In the genomic region with DNA sequence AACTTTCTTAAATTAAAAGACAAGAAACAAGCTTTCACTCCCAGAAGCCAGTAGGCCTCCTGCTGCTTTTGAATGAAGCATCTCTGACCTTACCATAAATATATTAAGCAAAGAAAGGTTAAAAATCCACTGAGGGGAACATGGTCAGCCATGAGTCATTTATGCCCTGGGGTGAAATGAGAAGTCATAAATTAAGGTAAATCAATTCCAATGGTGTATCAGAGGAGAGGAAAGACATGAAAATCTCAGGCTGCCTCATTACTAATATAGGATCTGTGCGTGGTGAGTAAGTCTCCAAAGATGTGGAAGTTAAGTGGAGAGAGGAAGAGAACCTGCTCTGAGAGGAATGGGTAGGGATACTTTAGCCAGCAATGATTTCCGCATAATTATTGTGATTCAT, we compare ENCODE assay signal across 19 cellular contexts.
DNase-seq lines count a peak whose midpoint lies in the region; TF ChIP-seq lines count a peak whose summit lies in the region.
"Had no signal": no experiment of that assay in that cellular context is flagged by ENCODE, and none has a peak within 500 bp of the region (broad histone marks: within the 10 kb centered on the region; RNA-seq: fewer than 3 reads in every experiment).

No MANE protein-coding gene starts in this region.

- H3K4me1 ChIP-seq in breast epithelium (no peaks in the 10 kb centered on the region), hepatocyte (ENCODE audit: insufficient read depth) (no peaks in the 10 kb centered on the region)
- H3K4me1 ChIP-seq: pancreas, upper lobe of left lung had no signal

- no peaks in the 10 kb centered on the region for H3K79me2 ChIP-seq in hepatocyte

- TF ChIP-seq CTCF in MCF 10A (IDR thresholded peaks at IDR 0.05; ENCODE audit: unreplicated experiment) (no peak), breast epithelium (IDR thresholded peaks at IDR 0.05) (no peak), RWPE1 (conservative IDR thresholded peaks at IDR 0.05; ENCODE audit: low read depth) (no peak), epithelial cell of proximal tubule (conservative IDR thresholded peaks at IDR 0.05; ENCODE audit: low read depth, low read length) (no peak), hepatocyte (IDR thresholded peaks at IDR 0.05; ENCODE audit: poor library complexity) (no peak)

- CTCF ChIA-PET in MCF 10A (lab: Yijun Ruan, JAX) = interaction anchor here (0.6 kb wide), 1 partner anchor 13 kb away, joined by 3 read pairs; no protein-coding TSS in a partner anchor
- CTCF ChIA-PET in RWPE1 (lab: Yijun Ruan, JAX) = no interaction called here

- H3K27ac ChIP-seq in breast epithelium = no peak overlapping the region
- no peak overlapping the region for H3K27ac ChIP-seq in RWPE1
- H3K27ac ChIP-seq in hepatocyte = no peak overlapping the region
- H3K27ac ChIP-seq: 22Rv1, pancreas, skin epidermis, upper lobe of left lung, VCaP had no signal

- no peak overlapping the region for H3K4me2 ChIP-seq in hepatocyte

- H3K27me3 Mint-ChIP-seq in MCF 10A (ENCODE audit: insufficient read depth, unreplicated experiment) = no peaks in the 10 kb centered on the region

- H3K4me3 Mint-ChIP-seq in MCF 10A (ENCODE audit: unreplicated experiment) = no peak overlapping the region
- H3K4me3 Mint-ChIP-seq: CD4-positive, alpha-beta memory T cell had no signal

- peaks cover 15% of the 10 kb centered on the region for H3K4me1 Mint-ChIP-seq in MCF 10A (ENCODE audit: insufficient read depth, unreplicated experiment)
- H3K4me1 Mint-ChIP-seq: CD4-positive, alpha-beta memory T cell had no signal

- no peaks in the 10 kb centered on the region for H3K9me3 ChIP-seq in breast epithelium
- H3K9me3 ChIP-seq in hepatocyte (ENCODE audit: low read depth) = no peaks in the 10 kb centered on the region
- H3K9me3 ChIP-seq: pancreas, upper lobe of left lung had no signal

- DNase-seq in MCF 10A (ENCODE audit: unreplicated experiment) (peak; percentile 81), breast epithelium (ENCODE audit: low spot score in 2 of 2) (no peak), RWPE1 (ENCODE audit: low spot score) (peak; percentile 86), epithelial cell of proximal tubule (ENCODE audit: low read depth) (peak; percentile 20), stromal cell of bone marrow (ENCODE audit: low read depth) (peak; percentile 11), hepatocyte (ENCODE audit: low spot score) (no peak), NCI-H1694 (lab: John Stamatoyannopoulos, UW) (no peak)
- DNase-seq in activated effector memory CD4-positive, alpha-beta T cell treated with anti-CD3 and anti-CD28 coated beads, Interleukin-2, amount 50 U/mL, for 16 hours = no peak
- DNase-seq: activated effector memory CD4-positive, alpha-beta T cell treated with Interleukin-2 at 50 U/mL for 16 hours; CD4-positive, alpha-beta memory T cell; hippocampal formation; NCI-H187 treated with DMSO at 0.1 percent for 48 hours; NCI-H526; OCI-M1; pancreas; upper lobe of left lung had no signal

- POLR2A ChIA-PET in MCF 10A (lab: Yijun Ruan, JAX) (no interaction called here), RWPE1 (lab: Yijun Ruan, JAX; ENCODE audit: low non-redundant PET) (no interaction called here)

- no TSS peak for BruUV-seq in MCF 10A (replicated peaks; lab: Mats Ljungman, UMichigan)

- no peak for TF ChIP-seq POLR2A in breast epithelium (IDR thresholded peaks at IDR 0.05)

- no peaks in the 10 kb centered on the region for H3K9me3 Mint-ChIP-seq in MCF 10A (ENCODE audit: unreplicated experiment)

- H3K36me3 Mint-ChIP-seq in MCF 10A (ENCODE audit: insufficient read depth, unreplicated experiment) = no peaks in the 10 kb centered on the region
- H3K36me3 Mint-ChIP-seq: CD4-positive, alpha-beta memory T cell had no signal

- H3K36me3 ChIP-seq in breast epithelium (no peaks in the 10 kb centered on the region), hepatocyte (replicated peaks; ENCODE audit: insufficient read depth, low read depth) (no peaks in the 10 kb centered on the region)
- H3K36me3 ChIP-seq: pancreas, upper lobe of left lung had no signal

- H3K4me3 ChIP-seq in breast epithelium (no peak overlapping the region), epithelial cell of proximal tubule (ENCODE audit: low read depth, low read length) (no peak overlapping the region), hepatocyte (no peak overlapping the region)
- H3K4me3 ChIP-seq: pancreas, skin epidermis, upper lobe of left lung had no signal

- intact Hi-C loops in MCF 10A (cut with micrococcal nuclease) = no loop called here
- intact Hi-C loops in breast epithelium (cut with DNase I; ENCODE audit: low total_unique reads) = no loop called here

- H3K27me3 ChIP-seq in breast epithelium (no peaks in the 10 kb centered on the region), hepatocyte (no peaks in the 10 kb centered on the region)
- H3K27me3 ChIP-seq: pancreas, upper lobe of left lung had no signal

- H2AFZ ChIP-seq in hepatocyte = no peak overlapping the region

- H3K9me2 ChIP-seq in hepatocyte (replicated peaks; ENCODE audit: insufficient read depth) = no peaks in the 10 kb centered on the region

- 92% methylated on average over 2 of the region's 2 CpGs for WGBS in hepatocyte (ENCODE audit: low lambda C conversion rate, missing lambda C conversion rate)

- H4K20me1 ChIP-seq in hepatocyte (ENCODE audit: insufficient read depth, poor library complexity, severe bottlenecking) = no peaks in the 10 kb centered on the region

- H3K27ac Mint-ChIP-seq in MCF 10A (ENCODE audit: low read depth, unreplicated experiment) = peak overlapping the region; percentile 32
- H3K27ac Mint-ChIP-seq: CD4-positive, alpha-beta memory T cell had no signal

Comparison
In these comparisons a context has a peak if more than half of its experiments do, and no peak if none do; other contexts are left out.
1. DNase-seq: peak in MCF 10A (single experiment), RWPE1 (single experiment), epithelial cell of proximal tubule (single experiment) and stromal cell of bone marrow (single experiment); none in breast epithelium (0 of 2), hepatocyte (single experiment), NCI-H1694 (single experiment) and activated effector memory CD4-positive, alpha-beta T cell treated with anti-CD3 and anti-CD28 coated beads, Interleukin-2, amount 50 U/mL, for 16 hours (single experiment).